ENCODE assay signal across 16 cellular contexts in genomic region chr13:76861859-76862258, GRCh38. TPM values are rescaled to one million over a fixed set of nuclear protein-coding genes. Genes with fewer than 3 reads are reported as not detected.
DNase-seq lines count a peak whose midpoint lies in the region; ATAC-seq and TF ChIP-seq lines count a peak whose summit lies in the region.
"Had no signal": no experiment of that assay in that cellular context is flagged by ENCODE, and none has a peak within 500 bp of the region (broad histone marks: within the 10 kb centered on the region; RNA-seq: fewer than 3 reads in every experiment).

No MANE protein-coding gene starts in this region.

- H3K4me1 ChIP-seq in GM23338 (ENCODE audit: insufficient read depth) = no peaks in the 10 kb centered on the region
- no peaks in the 10 kb centered on the region for H3K4me1 ChIP-seq in endodermal cell (ENCODE audit: control insufficient read depth, insufficient read depth, low read length)
- no peaks in the 10 kb centered on the region for H3K4me1 ChIP-seq in vagina

- no peak overlapping the region for H3K4me2 ChIP-seq in GM23338

- H3K4me1 Mint-ChIP-seq in GM23338 (peaks cover 2% of the 10 kb centered on the region; the same call in 1 of the 3 replicates), WTC11 (peaks cover 3% of the 10 kb centered on the region; the same call in 1 of the 2 replicates), endodermal cell (peaks cover 5% of the 10 kb centered on the region)

- H3K27me3 Mint-ChIP-seq in GM23338 (ENCODE audit: insufficient read depth, low read depth, poor library complexity) (no peaks in the 10 kb centered on the region), WTC11 (ENCODE audit: low read depth) (no peaks in the 10 kb centered on the region), endodermal cell (ENCODE audit: insufficient read depth) (peaks cover 5% of the 10 kb centered on the region)

- no peaks in the 10 kb centered on the region for H3K79me2 ChIP-seq in GM23338 (replicated peaks; ENCODE audit: insufficient read depth)

- 84 to 100% methylated on average over 3 of the region's 3 CpGs for WGBS in endodermal cell (ENCODE audit: insufficient coverage in 1 of 2, insufficient read length in 1 of 2), 2 experiments

- H2AFZ ChIP-seq in GM23338 = no peak overlapping the region

- H3F3A ChIP-seq in GM23338 (replicated peaks; ENCODE audit: low read depth) = no peaks in the 10 kb centered on the region

- DNase-seq in DMS 273 (lab: John Stamatoyannopoulos, UW; ENCODE audit: unreplicated experiment) = peak; percentile 3
- DNase-seq in DMS 273 treated with DMSO at 0.1 percent for 48 hours (lab: John Stamatoyannopoulos, UW) = no peak
- DNase-seq in GM23338 (ENCODE audit: low spot score) = peak; percentile 2
- no peak for DNase-seq in WTC11 (ENCODE audit: low spot score)
- DNase-seq in endodermal cell = peak; percentile 57
- DNase-seq in HT-29 (ENCODE audit: low spot score) = no peak
- DNase-seq in vagina (ENCODE audit: extremely low spot score in 2 of 2) = no peak
- no peak for DNase-seq in HUDEP-2 (lab: John Stamatoyannopoulos, UW; ENCODE audit: unreplicated experiment in 76 of 76)
- DNase-seq: CD8-positive, alpha-beta T cell; COR-L47; DMS53; IMR-90 had no signal

- no peak overlapping the region for H3K4me3 Mint-ChIP-seq in GM23338
- H3K4me3 Mint-ChIP-seq in WTC11 = no peak overlapping the region
- no peak overlapping the region for H3K4me3 Mint-ChIP-seq in endodermal cell
- H3K4me3 Mint-ChIP-seq: CD14-positive monocyte; CD8-positive, alpha-beta T cell had no signal

- no peaks in the 10 kb centered on the region for H3K27me3 ChIP-seq in GM23338 (ENCODE audit: insufficient read depth)
- H3K27me3 ChIP-seq in endodermal cell (ENCODE audit: control insufficient read depth, insufficient read depth, low read length, poor library complexity, severe bottlenecking) = no peaks in the 10 kb centered on the region
- H3K27me3 ChIP-seq in vagina = no peaks in the 10 kb centered on the region

- no peak overlapping the region for H3K27ac ChIP-seq in GM23338 (ENCODE audit: low read depth)
- no peak overlapping the region for H3K27ac ChIP-seq in endodermal cell (ENCODE audit: low read depth, low read length)
- H3K27ac ChIP-seq in vagina = no peak overlapping the region
- H3K27ac ChIP-seq: 22Rv1 had no signal

- H3K9ac ChIP-seq in endodermal cell (ENCODE audit: extremely low read depth, low read length, poor library complexity, severe bottlenecking) = no peak overlapping the region

- H4K20me1 ChIP-seq in GM23338 (replicated peaks; ENCODE audit: insufficient read depth) = no peaks in the 10 kb centered on the region

- H3K9me3 ChIP-seq in endodermal cell (ENCODE audit: control insufficient read depth, low read length) (no peaks in the 10 kb centered on the region), vagina (no peaks in the 10 kb centered on the region)

- POLR2A ChIA-PET in WTC11 (lab: Charles Lee) = no interaction called here

- no peaks in the 10 kb centered on the region for H3K9me2 ChIP-seq in GM23338 (ENCODE audit: insufficient read depth)

- no peak for TF ChIP-seq POLR2A in vagina (IDR thresholded peaks at IDR 0.05)

- TF ChIP-seq CTCF in GM23338 (conservative IDR thresholded peaks at IDR 0.05; ENCODE audit: low read depth in 2 of 2) = no peak
- TF ChIP-seq CTCF in WTC11 (IDR thresholded peaks at IDR 0.05) = no peak
- no peak for TF ChIP-seq CTCF in endodermal cell (conservative IDR thresholded peaks at IDR 0.05)
- TF ChIP-seq CTCF in vagina (IDR thresholded peaks at IDR 0.05) = no peak

- ATAC-seq in GM23338 (peak; percentile 29; the same call in 1 of the 3 replicates), WTC11 (no peak)
- ATAC-seq: CD8-positive, alpha-beta T cell; GM12878; HCT116 had no signal

- CTCF ChIA-PET in WTC11 (lab: Charles Lee) = interaction anchor here (1.5 kb wide), 1 partner anchor 23 kb away, joined by 3 read pairs; no protein-coding TSS in a partner anchor

- H3K4me3 ChIP-seq in GM23338 = no peak overlapping the region
- no peak overlapping the region for H3K4me3 ChIP-seq in endodermal cell (ENCODE audit: low read length)
- H3K4me3 ChIP-seq in vagina = no peak overlapping the region
- H3K4me3 ChIP-seq: GM12878 had no signal

- intact Hi-C loops in vagina (cut with DNase I) = no loop called here

- H3K36me3 ChIP-seq in GM23338 (ENCODE audit: insufficient read depth) (no peaks in the 10 kb centered on the region), endodermal cell (ENCODE audit: control insufficient read depth, insufficient read depth, low read length) (no peaks in the 10 kb centered on the region), vagina (no peaks in the 10 kb centered on the region)

- H3K27ac Mint-ChIP-seq in GM23338 (no peak overlapping the region), WTC11 (no peak overlapping the region; the same call in 1 of the 2 replicates), endodermal cell (no peak overlapping the region)
- H3K27ac Mint-ChIP-seq: CD8-positive, alpha-beta T cell had no signal

- H3K9me3 Mint-ChIP-seq in GM23338 = no peaks in the 10 kb centered on the region
- no peaks in the 10 kb centered on the region for H3K9me3 Mint-ChIP-seq in WTC11
- no peaks in the 10 kb centered on the region for H3K9me3 Mint-ChIP-seq in endodermal cell

- H3K36me3 Mint-ChIP-seq in GM23338 (ENCODE audit: low read depth) = no peaks in the 10 kb centered on the region
- H3K36me3 Mint-ChIP-seq in WTC11 = no peaks in the 10 kb centered on the region
- H3K36me3 Mint-ChIP-seq in endodermal cell (ENCODE audit: low read depth) = no peaks in the 10 kb centered on the region
- H3K36me3 Mint-ChIP-seq: CD8-positive, alpha-beta T cell had no signal

TF ChIP-seq in GM23338, 12 proteins besides CTCF, POLR2A, EP300 and RAD21 (continues in another document):
- TF ChIP-seq EZH2 (IDR thresholded peaks at IDR 0.05; ENCODE audit: low read depth, unreplicated experiment) (no peak), ETS1 (IDR thresholded peaks at IDR 0.05) (no peak), CREB1 (CRISPR knock-in tag; IDR thresholded peaks at IDR 0.05; ENCODE audit: low read depth) (no peak), JUNB (IDR thresholded peaks at IDR 0.05; ENCODE audit: unreplicated experiment) (no peak), NANOG (IDR thresholded peaks at IDR 0.05; ENCODE audit: borderline replicate concordance) (no peak), POLR2AphosphoS5 (IDR thresholded peaks at IDR 0.05; ENCODE audit: low read depth) (no peak), ZNF331 (CRISPR knock-in tag; IDR thresholded peaks at IDR 0.05; ENCODE audit: low read depth) (no peak), STAT1 (IDR thresholded peaks at IDR 0.05; ENCODE audit: unreplicated experiment) (no peak), EZH2phosphoT487 (IDR thresholded peaks at IDR 0.05; ENCODE audit: unreplicated experiment) (no peak)

TF ChIP-seq in WTC11, 78 proteins besides CTCF, POLR2A, EP300 and RAD21:
- TF ChIP-seq ZNF423 (CRISPR knock-in tag; IDR thresholded peaks at IDR 0.05) (0 out of 2 replicates have a peak, but pooled peaks have one; percentile 11), ELF4 (CRISPR knock-in tag; IDR thresholded peaks at IDR 0.05; ENCODE audit: low read depth) (no peak), SOX15 (CRISPR knock-in tag; IDR thresholded peaks at IDR 0.05) (no peak), TEAD1 (CRISPR knock-in tag; IDR thresholded peaks at IDR 0.05) (no peak), ZMAT4 (CRISPR knock-in tag; IDR thresholded peaks at IDR 0.05) (no peak), MYBL2 (CRISPR knock-in tag; IDR thresholded peaks at IDR 0.05) (no peak)
TF ChIP-seq in WTC11: peak in this region for 1.

RNA-seq across cellular contexts. Expression of gene KCTD12, which starts 24.3 kb away (rescaled TPM):
- 10.1 and 12.0 TPM in 2 replicates for total RNA-seq in GM23338 (2014; rRNA removed; shearing (Covaris generic))
- 2.9 and 3.3 TPM in 2 replicates for polyA plus RNA-seq in GM23338 (2016; fragmentation: Nextera tagmentation; extraction: Ambion mirVana)
- 6.7 to 8.0 TPM (median 7.8 TPM) in 3 replicates for total RNA-seq in WTC11 (2021)
- 1 to 10 TPM; 1.3 to 2.6 TPM for total RNA-seq in endodermal cell
- 13.8 TPM for polyA plus RNA-seq in endodermal cell (2013, experiment 1 of 2)
- polyA plus RNA-seq in endodermal cell (2013, experiment 2 of 2) = 11.3 TPM
- 6.4 and 7.4 TPM in 2 replicates for total RNA-seq in HT-29 (2014; rRNA removed; shearing (Covaris generic))
- total RNA-seq in vagina = 57.2 TPM

Comparison
In these comparisons a context has a peak if more than half of its experiments do, and no peak if none do; other contexts are left out.
1. DNase-seq: peak in DMS 273 (single experiment), GM23338 (single experiment) and endodermal cell (single experiment); none in DMS 273 treated with DMSO at 0.1 percent for 48 hours (single experiment), WTC11 (single experiment), HT-29 (single experiment), vagina (0 of 2) and HUDEP-2 (0 of 76).